ENCODE assay signal across 9 cellular contexts in the genomic region with DNA sequence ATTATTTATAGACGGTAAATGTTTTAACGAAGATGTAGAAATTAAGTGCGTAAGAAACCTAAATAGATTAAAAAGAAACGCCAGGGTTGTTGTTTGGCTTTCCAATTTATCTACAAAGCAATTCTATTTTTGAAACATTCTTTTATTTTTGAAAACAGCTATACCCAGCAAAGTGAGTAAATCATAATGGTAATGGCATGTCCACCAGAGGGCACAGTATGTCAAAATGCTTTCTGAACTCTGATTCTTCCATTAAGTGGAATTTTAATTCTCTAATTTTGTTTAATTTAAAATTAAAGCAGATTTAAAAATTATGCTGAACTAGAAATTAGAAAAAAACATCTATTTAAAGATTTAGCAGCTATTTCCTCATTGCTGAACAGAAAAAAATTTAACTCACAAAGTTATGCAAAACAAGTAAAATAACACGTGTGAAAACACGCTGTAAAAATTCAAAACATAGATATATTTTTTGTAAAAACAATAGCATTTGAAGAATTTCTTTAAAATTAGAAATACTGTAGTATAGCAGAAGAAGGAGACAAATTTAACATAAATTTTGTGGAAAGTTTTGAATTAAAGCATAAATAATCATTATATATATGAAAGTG. TPM values are rescaled to one million over a fixed set of nuclear protein-coding genes. Genes with fewer than 3 reads are reported as not detected.
A peak's percentile ranks its signal among the peaks of the same experiment; 100 is the strongest.
DNase-seq lines count a peak whose midpoint lies in the region; ATAC-seq and TF ChIP-seq lines count a peak whose summit lies in the region.
"Had no signal": no experiment of that assay in that cellular context is flagged by ENCODE, and none has a peak within 500 bp of the region (broad histone marks: within the 10 kb centered on the region; RNA-seq: fewer than 3 reads in every experiment).

No MANE protein-coding gene starts in this region.

- H3K9me3 ChIP-seq in sigmoid colon = no peaks in the 10 kb centered on the region

- no peaks in the 10 kb centered on the region for H3K4me1 Mint-ChIP-seq in endothelial cell (ENCODE audit: unreplicated experiment)

- H3K27me3 Mint-ChIP-seq in endothelial cell (ENCODE audit: unreplicated experiment) = no peaks in the 10 kb centered on the region

- no peak for TF ChIP-seq EP300 in sigmoid colon (IDR thresholded peaks at IDR 0.05)

- H3K4me3 ChIP-seq in sigmoid colon = no peak overlapping the region
- H3K4me3 ChIP-seq: BLaER1 treated with 17β-estradiol and CSF1 and Interleukin-3, amounts not matched to agents 10 nM and 100 nM had no signal

- 77 to 86% methylated on average over 6 of the region's 6 CpGs for WGBS in sigmoid colon, 2 donors

- TF ChIP-seq POLR2A in sigmoid colon (IDR thresholded peaks at IDR 0.05) = no peak

- no peak overlapping the region for H3K4me3 Mint-ChIP-seq in endothelial cell (ENCODE audit: unreplicated experiment)

- no peak overlapping the region for H3K27ac ChIP-seq in sigmoid colon
- H3K27ac ChIP-seq: BLaER1 treated with 17β-estradiol and CSF1 and Interleukin-3, amounts not matched to agents 10 nM and 100 nM had no signal

- ATAC-seq in GM19467 (IDR thresholded peaks at IDR 0.05; ENCODE audit: unreplicated experiment) = no peak

- H3K4me1 ChIP-seq in sigmoid colon = peaks cover 0 to 12% (median 4%) of the 10 kb centered on the region in 4 donors

- intact Hi-C loops in sigmoid colon (cut with DNase I) = loop anchor here (5.0 kb wide), 1 partner anchor 59 kb away; no protein-coding TSS in a partner anchor

- no peaks in the 10 kb centered on the region for H3K36me3 Mint-ChIP-seq in endothelial cell (ENCODE audit: low read depth, unreplicated experiment)

- peak; percentile 76 for TF ChIP-seq CTCF in endothelial cell (IDR thresholded peaks at IDR 0.05; ENCODE audit: unreplicated experiment)
- peak in 3 of 4 experiments; percentile 32 to 52 (median 37) for TF ChIP-seq CTCF in sigmoid colon (IDR thresholded peaks at IDR 0.05)

- DNase-seq in NCI-H1417 (lab: John Stamatoyannopoulos, UW) = peak in 2 of 3 experiments; percentile 32 to 41
- DNase-seq in NCI-H1417 treated with DMSO at 0.1 percent for 48 hours (lab: John Stamatoyannopoulos, UW) = no peak
- DNase-seq in NCI-H748 treated with DMSO at 0.1 percent for 48 hours (lab: John Stamatoyannopoulos, UW) = peak; percentile 12
- peak; percentile 16 for DNase-seq in endothelial cell (ENCODE audit: low spot score)
- DNase-seq in sigmoid colon = no peak
- no peak for DNase-seq in ureter (ENCODE audit: low spot score)
- no peak for DNase-seq in effector CD4-positive, alpha-beta T cell

- no peak overlapping the region for H3K27ac Mint-ChIP-seq in endothelial cell (ENCODE audit: unreplicated experiment)

- no peaks in the 10 kb centered on the region for H3K36me3 ChIP-seq in sigmoid colon
- H3K36me3 ChIP-seq: BLaER1 treated with 17β-estradiol and CSF1 and Interleukin-3, amounts not matched to agents 10 nM and 100 nM had no signal

- H3K9me3 Mint-ChIP-seq in endothelial cell (ENCODE audit: unreplicated experiment) = no peaks in the 10 kb centered on the region

- H3K27me3 ChIP-seq in sigmoid colon = no peaks in the 10 kb centered on the region

RNA-seq across cellular contexts. Expression of a gene that starts 26.5 kb away (rescaled TPM):
- total RNA-seq in endothelial cell (ENCODE audit: unreplicated experiment) = not detected
- under 1 TPM in 3 of 4 donors, not detected in 1; under 0.01 to 0.41 (median 0.36) TPM for total RNA-seq in sigmoid colon
- polyA plus RNA-seq in sigmoid colon = 10 to 100 TPM in 2 of 3 donors, 1 to 10 TPM in 1; 6.6 to 30.1 (median 20.4) TPM
- total RNA-seq in ureter = 41.7 TPM

Comparison
In these comparisons a context has a peak if more than half of its experiments do, and no peak if none do; other contexts are left out.
1. DNase-seq: peak in NCI-H1417 (2 of 3), NCI-H748 treated with DMSO at 0.1 percent for 48 hours (single experiment) and endothelial cell (single experiment); none in NCI-H1417 treated with DMSO at 0.1 percent for 48 hours (single experiment), sigmoid colon (single experiment), ureter (single experiment) and effector CD4-positive, alpha-beta T cell (single experiment).
2. RNA of a gene that starts 26.5 kb away (total RNA-seq): 41.7 TPM in ureter (single experiment); under 0.01 to 0.41 TPM in sigmoid colon and not detected in endothelial cell (single experiment); every median in the first group is over 10 times any median in the second.